Comparison of ENCODE assay signal across 13 cellular contexts in the genomic region with DNA sequence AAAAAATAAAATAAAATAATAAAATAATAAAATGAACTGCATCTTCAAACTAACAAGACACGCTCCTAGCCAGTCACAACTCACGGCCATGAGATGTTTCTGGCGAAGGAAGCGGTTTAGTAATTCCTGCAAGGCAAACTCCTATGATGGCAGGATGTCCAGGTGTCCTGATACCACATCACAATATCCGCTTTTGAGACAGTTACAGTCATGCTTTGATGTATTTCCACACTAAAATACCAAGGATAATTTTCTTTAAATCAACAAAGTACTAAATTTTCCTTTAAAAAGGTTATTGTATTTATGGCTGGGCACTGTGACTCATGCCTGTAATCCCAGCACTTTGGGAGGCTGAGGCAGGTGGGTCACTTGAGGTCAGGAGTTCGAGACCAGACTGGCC. TPM values are rescaled to one million over a fixed set of nuclear protein-coding genes. Genes with fewer than 3 reads are reported as not detected.
"Had no signal": no experiment of that assay in that cellular context is flagged by ENCODE, and none has a peak within 500 bp of the region (broad histone marks: within the 10 kb centered on the region; RNA-seq: fewer than 3 reads in every experiment).

No MANE protein-coding gene starts in this region.

RNA-seq across cellular contexts. Expression of a gene that starts 9.6 kb away (rescaled TPM):
- total RNA-seq: activated B cell treated with CpG ODN at 0.5 μM for 24 hours; activated CD4-positive, alpha-beta memory T cell treated with anti-CD3 and anti-CD28 coated beads for 36 hours; activated CD4-positive, alpha-beta memory T cell treated with anti-CD3 and anti-CD28 coated beads, Interleukin-2, amount 10 ng/mL, durations not matched to agents 7 days and 5 days; activated CD4-positive, alpha-beta T cell treated with anti-CD3 and anti-CD28 coated beads for 36 hours; activated CD4-positive, alpha-beta T cell treated with anti-CD3 and anti-CD28 coated beads, Interleukin-2, amount 10 ng/mL, durations not matched to agents 24 days and 14 days; activated CD4-positive, alpha-beta T cell treated with anti-CD3 and anti-CD28 coated beads, Interleukin-2, amount 10 ng/mL, durations not matched to agents 7 days and 5 days; activated CD8-positive, alpha-beta memory T cell treated with anti-CD3 and anti-CD28 coated beads for 36 hours; activated CD8-positive, alpha-beta memory T cell treated with anti-CD3 and anti-CD28 coated beads, Interleukin-2, amount 10 ng/mL, durations not matched to agents 7 days and 5 days; activated CD8-positive, alpha-beta T cell treated with anti-CD3 and anti-CD28 coated beads for 36 hours; activated CD8-positive, alpha-beta T cell treated with anti-CD3 and anti-CD28 coated beads, Interleukin-2, amount 10 ng/mL, durations not matched to agents 7 days and 5 days; T-helper 1 cell treated with Interleukin-12 subunit alpha and Interleukin-12 subunit beta and Interleukin-4 antibody, amounts not matched to agents 30 ng/mL and 1 ng/mL, for 36 hours; T-helper 17 cell; T-helper 2 cell treated with Interferon-gamma antibody and Interleukin-4, amounts not matched to agents 100 ng/mL and 5 ng/mL, for 36 hours had no signal

RNA-seq across cellular contexts. Expression of a gene that starts 34.2 kb away (rescaled TPM):
- total RNA-seq: activated B cell treated with CpG ODN at 0.5 μM for 24 hours; activated CD4-positive, alpha-beta memory T cell treated with anti-CD3 and anti-CD28 coated beads for 36 hours; activated CD4-positive, alpha-beta memory T cell treated with anti-CD3 and anti-CD28 coated beads, Interleukin-2, amount 10 ng/mL, durations not matched to agents 7 days and 5 days; activated CD4-positive, alpha-beta T cell treated with anti-CD3 and anti-CD28 coated beads for 36 hours; activated CD4-positive, alpha-beta T cell treated with anti-CD3 and anti-CD28 coated beads, Interleukin-2, amount 10 ng/mL, durations not matched to agents 24 days and 14 days; activated CD4-positive, alpha-beta T cell treated with anti-CD3 and anti-CD28 coated beads, Interleukin-2, amount 10 ng/mL, durations not matched to agents 7 days and 5 days; activated CD8-positive, alpha-beta memory T cell treated with anti-CD3 and anti-CD28 coated beads for 36 hours; activated CD8-positive, alpha-beta memory T cell treated with anti-CD3 and anti-CD28 coated beads, Interleukin-2, amount 10 ng/mL, durations not matched to agents 7 days and 5 days; activated CD8-positive, alpha-beta T cell treated with anti-CD3 and anti-CD28 coated beads for 36 hours; activated CD8-positive, alpha-beta T cell treated with anti-CD3 and anti-CD28 coated beads, Interleukin-2, amount 10 ng/mL, durations not matched to agents 7 days and 5 days; T-helper 1 cell treated with Interleukin-12 subunit alpha and Interleukin-12 subunit beta and Interleukin-4 antibody, amounts not matched to agents 30 ng/mL and 1 ng/mL, for 36 hours; T-helper 17 cell; T-helper 2 cell treated with Interferon-gamma antibody and Interleukin-4, amounts not matched to agents 100 ng/mL and 5 ng/mL, for 36 hours had no signal
